ENCODE assay signal across 33 cellular contexts in the genomic region with DNA sequence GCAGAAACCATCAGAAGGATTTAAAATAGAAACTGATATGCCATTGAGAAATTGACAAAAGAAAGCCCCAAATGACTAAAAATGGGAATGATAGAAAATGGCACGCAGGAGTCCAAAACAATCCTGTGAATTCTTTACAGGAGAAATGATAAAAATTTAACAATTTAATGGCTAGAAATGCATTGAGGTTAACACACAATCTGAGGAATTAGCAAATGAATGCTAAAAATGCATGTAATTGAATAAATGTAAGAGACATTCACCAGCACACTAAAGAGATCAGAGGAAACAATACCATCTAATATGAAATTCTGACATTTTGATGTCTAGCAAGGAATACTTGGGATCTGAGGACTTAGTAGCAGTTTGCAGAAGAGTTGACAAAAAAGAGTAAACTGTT. TPM values are rescaled to one million over a fixed set of nuclear protein-coding genes. Genes with fewer than 3 reads are reported as not detected.
"Had no signal": no experiment of that assay in that cellular context is flagged by ENCODE, and none has a peak within 500 bp of the region (broad histone marks: within the 10 kb centered on the region; RNA-seq: fewer than 3 reads in every experiment).

No MANE protein-coding gene starts in this region.

- H3K4me1 ChIP-seq: adrenal gland had no signal

- H3K36me3 ChIP-seq: adrenal gland, cardiac muscle cell had no signal

- H3K36me3 Mint-ChIP-seq: activated CD4-positive, alpha-beta memory T cell treated with anti-CD3 and anti-CD28 coated beads for 36 hours; activated CD8-positive, alpha-beta memory T cell treated with anti-CD3 and anti-CD28 coated beads, Interleukin-2, amount 10 ng/mL, durations not matched to agents 7 days and 5 days; activated naive CD4-positive, alpha-beta T cell treated with anti-CD3 and anti-CD28 coated beads, Interleukin-2, amount 10 ng/mL, durations not matched to agents 7 days and 5 days; activated naive CD8-positive, alpha-beta T cell treated with anti-CD3 and anti-CD28 coated beads for 36 hours had no signal

- H3K4me1 Mint-ChIP-seq: activated B cell treated with CpG ODN at 0.5 μM for 24 hours; activated CD4-positive, alpha-beta T cell treated with anti-CD3 and anti-CD28 coated beads, Interleukin-2, amount 10 ng/mL, durations not matched to agents 24 days and 14 days; activated CD8-positive, alpha-beta memory T cell treated with anti-CD3 and anti-CD28 coated beads, Interleukin-2, amount 10 ng/mL, durations not matched to agents 7 days and 5 days; activated naive CD4-positive, alpha-beta T cell treated with anti-CD3 and anti-CD28 coated beads, Interleukin-2, amount 10 ng/mL, durations not matched to agents 7 days and 5 days had no signal

- H3K27ac Mint-ChIP-seq: activated B cell treated with CpG ODN at 0.5 μM for 24 hours; activated CD4-positive, alpha-beta memory T cell treated with anti-CD3 and anti-CD28 coated beads for 36 hours; activated CD4-positive, alpha-beta T cell treated with anti-CD3 and anti-CD28 coated beads, Interleukin-2, amount 10 ng/mL, durations not matched to agents 24 days and 14 days; activated CD8-positive, alpha-beta memory T cell treated with anti-CD3 and anti-CD28 coated beads, Interleukin-2, amount 10 ng/mL, durations not matched to agents 7 days and 5 days; activated CD8-positive, alpha-beta T cell treated with anti-CD3 and anti-CD28 coated beads, Interleukin-2, amount 10 ng/mL, durations not matched to agents 7 days and 5 days; activated naive CD4-positive, alpha-beta T cell treated with anti-CD3 and anti-CD28 coated beads, Interleukin-2, amount 10 ng/mL, durations not matched to agents 7 days and 5 days; activated naive CD4-positive, alpha-beta T cell treated with anti-CD3 and anti-CD28 coated beads, Interleukin-2, amount 50 U/mL, for 24 hours; activated naive CD8-positive, alpha-beta T cell treated with anti-CD3 and anti-CD28 coated beads for 36 hours; activated T-cell treated with anti-CD3 and anti-CD28 coated beads, Interleukin-2, amount 50 U/mL, for 24 hours; activated T-helper 2 cell treated with anti-CD3 and anti-CD28 coated beads, Interferon-gamma antibody, Interleukin-2, Interleukin-4, amounts not matched to agents 10 μg/mL and 5 μg/mL and 100 μg/mL, durations not matched to agents 14 hours and 24 hours and 36 hours; T-helper 1 cell treated with Interleukin-12 subunit alpha and Interleukin-12 subunit beta and Interleukin-4 antibody, amounts not matched to agents 30 μg/mL and 1 μg/mL, for 36 hours; T-helper 2 cell treated with Interferon-gamma antibody and Interleukin-4, amounts not matched to agents 5 μg/mL and 100 μg/mL, for 36 hours had no signal

- H3K27me3 Mint-ChIP-seq: activated CD4-positive, alpha-beta memory T cell treated with anti-CD3 and anti-CD28 coated beads for 36 hours; activated naive CD4-positive, alpha-beta T cell treated with anti-CD3 and anti-CD28 coated beads, Interleukin-2, amount 50 U/mL, for 24 hours; activated naive CD8-positive, alpha-beta T cell treated with anti-CD3 and anti-CD28 coated beads for 36 hours; activated T-cell treated with anti-CD3 and anti-CD28 coated beads, Interleukin-2, amount 50 U/mL, for 24 hours had no signal

- ATAC-seq: activated CD8-positive, alpha-beta memory T cell treated with anti-CD3 and anti-CD28 coated beads, Interleukin-2, amount 10 ng/mL, durations not matched to agents 7 days and 5 days; activated CD8-positive, alpha-beta T cell treated with anti-CD3 and anti-CD28 coated beads, Interleukin-2, amount 10 ng/mL, durations not matched to agents 7 days and 5 days had no signal

- H3K4me3 ChIP-seq: adrenal gland, cardiac muscle cell had no signal

- DNase-seq: activated B cell treated with CpG ODN at 0.5 μM for 24 hours; activated CD4-positive, alpha-beta memory T cell treated with anti-CD3 and anti-CD28 coated beads for 36 hours; activated CD4-positive, alpha-beta T cell treated with anti-CD3 and anti-CD28 coated beads for 4 hours; activated CD4-positive, alpha-beta T cell treated with anti-CD3 and anti-CD28 coated beads, Interleukin-2, amount 10 ng/mL, durations not matched to agents 24 days and 14 days; activated CD4-positive, alpha-beta T cell treated with anti-CD3 and anti-CD28 coated beads, Interleukin-2, amount 50 U/mL, for 1 hour; activated CD4-positive, alpha-beta T cell treated with anti-CD3 and anti-CD28 coated beads, Interleukin-2, amount 50 U/mL, for 4 hours; activated CD4-positive, CD25-positive, alpha-beta regulatory T cell treated with anti-CD3 and anti-CD28 coated beads, Interleukin-2, amount 50 U/mL, for 72 hours; activated CD8-positive, alpha-beta memory T cell treated with anti-CD3 and anti-CD28 coated beads for 24 hours; activated CD8-positive, alpha-beta memory T cell treated with anti-CD3 and anti-CD28 coated beads, Interleukin-2, amount 10 ng/mL, durations not matched to agents 7 days and 5 days; activated CD8-positive, alpha-beta memory T cell treated with anti-CD3 and anti-CD28 coated beads, Interleukin-2, amount 50 U/mL, for 48 hours; activated CD8-positive, alpha-beta T cell treated with anti-CD3 and anti-CD28 coated beads, Interleukin-2, amount 10 ng/mL, durations not matched to agents 7 days and 5 days; activated effector memory CD4-positive, alpha-beta T cell treated with Interleukin-2 at 50 U/mL for 16 hours; activated gamma-delta T cell; activated naive CD4-positive, alpha-beta T cell treated with anti-CD3 and anti-CD28 coated beads, Interleukin-2, amount 10 ng/mL, durations not matched to agents 7 days and 5 days; activated naive CD4-positive, alpha-beta T cell treated with Interleukin-2 at 50 U/mL for 16 hours; activated naive CD8-positive, alpha-beta T cell treated with anti-CD3 and anti-CD28 coated beads for 36 hours; activated T-cell treated with anti-CD3 and anti-CD28 coated beads, Interleukin-2, amount 50 U/mL, for 24 hours; activated T-cell treated with anti-CD3 and anti-CD28 coated beads, Interleukin-2, amount 50 U/mL, for 48 hours; adrenal gland; amniotic stem cell; aorta; central memory CD4-positive, alpha-beta T cell; T-helper 1 cell; T-helper 2 cell; T-helper 9 cell had no signal

- H3K4me3 Mint-ChIP-seq: activated B cell treated with CpG ODN at 0.5 μM for 24 hours; activated CD4-positive, alpha-beta memory T cell treated with anti-CD3 and anti-CD28 coated beads for 36 hours; activated CD4-positive, alpha-beta T cell treated with anti-CD3 and anti-CD28 coated beads, Interleukin-2, amount 10 ng/mL, durations not matched to agents 24 days and 14 days; activated CD8-positive, alpha-beta memory T cell treated with anti-CD3 and anti-CD28 coated beads, Interleukin-2, amount 10 ng/mL, durations not matched to agents 7 days and 5 days; activated CD8-positive, alpha-beta T cell treated with anti-CD3 and anti-CD28 coated beads, Interleukin-2, amount 10 ng/mL, durations not matched to agents 7 days and 5 days; activated naive CD4-positive, alpha-beta T cell treated with anti-CD3 and anti-CD28 coated beads, Interleukin-2, amount 10 ng/mL, durations not matched to agents 7 days and 5 days; activated naive CD4-positive, alpha-beta T cell treated with anti-CD3 and anti-CD28 coated beads, Interleukin-2, amount 50 U/mL, for 24 hours; activated naive CD8-positive, alpha-beta T cell treated with anti-CD3 and anti-CD28 coated beads for 36 hours; activated T-cell treated with anti-CD3 and anti-CD28 coated beads, Interleukin-2, amount 50 U/mL, for 24 hours; brain; T-helper 1 cell treated with Interleukin-12 subunit alpha and Interleukin-12 subunit beta and Interleukin-4 antibody, amounts not matched to agents 30 μg/mL and 1 μg/mL, for 36 hours; T-helper 2 cell treated with Interferon-gamma antibody and Interleukin-4, amounts not matched to agents 5 μg/mL and 100 μg/mL, for 36 hours had no signal

- H3K27me3 ChIP-seq: adrenal gland, cardiac muscle cell had no signal

- H3K9me3 Mint-ChIP-seq: activated B cell treated with CpG ODN at 0.5 μM for 24 hours; activated CD4-positive, alpha-beta memory T cell treated with anti-CD3 and anti-CD28 coated beads for 36 hours; activated CD4-positive, alpha-beta T cell treated with anti-CD3 and anti-CD28 coated beads, Interleukin-2, amount 10 ng/mL, durations not matched to agents 24 days and 14 days; activated naive CD4-positive, alpha-beta T cell treated with anti-CD3 and anti-CD28 coated beads, Interleukin-2, amount 10 ng/mL, durations not matched to agents 7 days and 5 days; activated T-cell treated with anti-CD3 and anti-CD28 coated beads, Interleukin-2, amount 50 U/mL, for 24 hours; activated T-helper 2 cell treated with anti-CD3 and anti-CD28 coated beads, Interferon-gamma antibody, Interleukin-2, Interleukin-4, amounts not matched to agents 10 μg/mL and 5 μg/mL and 100 μg/mL, durations not matched to agents 14 hours and 24 hours and 36 hours; T-helper 1 cell treated with Interleukin-12 subunit alpha and Interleukin-12 subunit beta and Interleukin-4 antibody, amounts not matched to agents 30 μg/mL and 1 μg/mL, for 36 hours; T-helper 2 cell treated with Interferon-gamma antibody and Interleukin-4, amounts not matched to agents 5 μg/mL and 100 μg/mL, for 36 hours had no signal

- H3K27ac ChIP-seq: adrenal gland, cardiac muscle cell, VCaP had no signal

- H3K9me3 ChIP-seq: adrenal gland had no signal

RNA-seq across cellular contexts. Expression of gene MARCHF4, which starts 37.0 kb away (rescaled TPM):
- total RNA-seq: activated B cell treated with CpG ODN at 0.5 μM for 24 hours; activated CD4-positive, alpha-beta memory T cell treated with anti-CD3 and anti-CD28 coated beads for 36 hours; activated CD4-positive, alpha-beta T cell treated with anti-CD3 and anti-CD28 coated beads, Interleukin-2, amount 10 ng/mL, durations not matched to agents 24 days and 14 days; activated CD8-positive, alpha-beta memory T cell treated with anti-CD3 and anti-CD28 coated beads, Interleukin-2, amount 10 ng/mL, durations not matched to agents 7 days and 5 days; activated CD8-positive, alpha-beta T cell treated with anti-CD3 and anti-CD28 coated beads, Interleukin-2, amount 10 ng/mL, durations not matched to agents 7 days and 5 days; activated naive CD8-positive, alpha-beta T cell treated with anti-CD3 and anti-CD28 coated beads for 36 hours; activated T-helper 2 cell treated with anti-CD3 and anti-CD28 coated beads, Interferon-gamma antibody, Interleukin-2, Interleukin-4, amounts not matched to agents 10 μg/mL and 5 μg/mL and 100 μg/mL, durations not matched to agents 14 hours and 24 hours and 36 hours; bronchial epithelial cell; cardiac muscle cell had no signal
- polyA plus RNA-seq: aorta, cardiac muscle cell had no signal
